In genomic region chr14:72291908-72292688, GRCh38 we compare ENCODE assay signal across 1 cellular context.
TF ChIP-seq lines count a peak whose summit lies in the region.

No MANE protein-coding gene starts in this region.

TF ChIP-seq in Ishikawa, 13 proteins besides CTCF, POLR2A, EP300 and RAD21 (continued from another document):
- TF ChIP-seq YY1 (IDR thresholded peaks at IDR 0.05; ENCODE audit: low read depth) (no peak), NFIC (IDR thresholded peaks at IDR 0.05) (no peak), CEBPB (IDR thresholded peaks at IDR 0.05) (no peak)
